ENCODE assay signal across 23 cellular contexts in the genomic region with DNA sequence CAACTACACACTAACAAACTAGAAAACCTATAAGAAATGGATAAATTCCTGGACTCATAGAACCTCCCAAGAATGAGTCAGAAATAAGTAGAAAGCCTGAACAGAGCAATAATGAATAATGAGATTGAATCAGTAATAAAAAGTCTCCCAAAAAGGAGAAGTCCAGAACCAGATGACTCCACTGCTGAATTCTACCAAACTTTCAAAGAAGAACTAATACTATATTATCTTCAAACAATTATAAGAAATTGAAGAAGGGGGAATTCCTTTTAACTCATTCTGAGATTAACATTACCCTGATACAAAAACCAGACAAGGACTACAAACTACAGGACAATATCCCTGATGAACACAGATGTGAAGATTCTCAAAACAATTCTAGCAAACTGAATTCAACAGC.
"Had no signal": no experiment of that assay in that cellular context is flagged by ENCODE, and none has a peak within 500 bp of the region (broad histone marks: within the 10 kb centered on the region; RNA-seq: fewer than 3 reads in every experiment).

No MANE protein-coding gene starts in this region.

- H3K4me3 ChIP-seq: hepatocyte, sigmoid colon, smooth muscle cell, tibial artery had no signal

- DNase-seq: activated CD4-positive, alpha-beta T cell treated with anti-CD3 and anti-CD28 coated beads, Interleukin-2, amount 50 U/mL, for 1 hour; activated CD8-positive, alpha-beta memory T cell treated with anti-CD3 and anti-CD28 coated beads for 24 hours; activated CD8-positive, alpha-beta memory T cell treated with anti-CD3 and anti-CD28 coated beads, Interleukin-2, amount 50 U/mL, for 4 hours; activated naive CD4-positive, alpha-beta T cell treated with anti-CD3 and anti-CD28 coated beads for 36 hours; activated T-cell treated with anti-CD3 and anti-CD28 coated beads, Interleukin-2, amount 50 U/mL, for 4 hours; effector memory CD4-positive, alpha-beta T cell; foreskin melanocyte; immature natural killer cell; naive thymus-derived CD8-positive, alpha-beta T cell; retina; sigmoid colon; stimulated activated CD4-positive, alpha-beta T cell treated with anti-CD3 and anti-CD28 coated beads, Interleukin-15, amount 100 ng/mL, for 24 hours; stimulated activated naive CD4-positive, alpha-beta T cell treated with Interleukin-2 at 50 U/mL for 16 hours; substantia nigra; SW 1271; T-helper 17 cell; tibial artery had no signal

- H3K27ac Mint-ChIP-seq: activated naive CD4-positive, alpha-beta T cell treated with anti-CD3 and anti-CD28 coated beads for 36 hours; immature natural killer cell; mesothelial cell of epicardium; naive thymus-derived CD8-positive, alpha-beta T cell; progenitor cell of endocrine pancreas; T-helper 17 cell had no signal

- H3K27me3 Mint-ChIP-seq: T-helper 17 cell had no signal

- H3K4me3 Mint-ChIP-seq: activated naive CD4-positive, alpha-beta T cell treated with anti-CD3 and anti-CD28 coated beads for 36 hours; activated T-cell treated with anti-CD3 and anti-CD28 coated beads, Interleukin-2, amount 50 U/mL, for 4 hours; immature natural killer cell; mesothelial cell of epicardium; naive thymus-derived CD8-positive, alpha-beta T cell; T-helper 17 cell had no signal

- H3K27ac ChIP-seq: hepatocyte, sigmoid colon, tibial artery, VCaP had no signal

- ATAC-seq: activated T-cell treated with anti-CD3 and anti-CD28 coated beads, Interleukin-2, amount 50 U/mL, for 4 hours; left lobe of liver; naive thymus-derived CD8-positive, alpha-beta T cell; T-helper 17 cell had no signal

- H3K4me1 Mint-ChIP-seq: mesothelial cell of epicardium had no signal
